Comparison of ENCODE assay signal across 8 cellular contexts in the genomic region with DNA sequence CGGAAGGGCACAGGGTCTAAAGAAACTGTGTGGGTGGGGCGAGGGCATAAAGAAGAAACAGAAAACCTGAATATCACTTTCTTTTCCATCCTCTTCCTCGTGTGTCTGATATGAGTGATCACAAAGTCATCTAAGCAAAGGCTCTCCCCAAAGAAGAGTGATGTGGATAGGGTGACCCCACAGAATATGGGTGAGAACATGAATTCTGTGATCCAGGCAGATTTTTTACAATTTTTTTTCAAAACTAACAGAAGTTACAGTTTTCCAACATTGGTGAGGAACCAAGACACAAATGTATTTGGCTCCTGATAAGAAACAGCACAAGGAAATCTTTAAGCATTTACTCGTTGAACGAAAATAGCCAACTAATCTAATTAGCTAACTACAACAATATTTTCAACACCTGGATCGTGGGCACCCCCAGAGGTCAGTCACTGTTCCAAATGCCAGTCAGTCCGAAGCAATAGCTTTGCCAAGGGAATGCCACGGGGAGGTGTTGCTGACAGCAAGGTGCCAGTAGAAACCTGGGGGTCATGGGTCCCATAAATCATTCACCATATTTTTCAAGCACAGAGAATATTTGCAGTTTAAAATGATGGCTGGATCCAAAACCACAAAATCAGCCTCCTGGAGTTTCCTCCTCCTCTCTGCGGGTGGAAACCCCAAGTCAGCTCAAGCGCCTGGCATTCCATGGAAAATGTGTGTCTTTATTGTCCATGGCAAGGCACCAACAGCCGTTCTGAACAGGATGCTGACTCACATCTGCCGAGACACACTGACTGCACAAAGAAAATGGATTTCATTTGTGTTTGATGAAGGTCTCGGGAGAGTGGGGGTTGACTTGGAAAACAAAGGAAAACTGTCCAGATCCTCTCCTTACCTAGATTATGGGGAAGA. TPM values are rescaled to one million over a fixed set of nuclear protein-coding genes. Genes with fewer than 3 reads are reported as not detected.
DNase-seq lines count a peak whose midpoint lies in the region; ATAC-seq lines count a peak whose summit lies in the region.
"Had no signal": no experiment of that assay in that cellular context is flagged by ENCODE, and none has a peak within 500 bp of the region (broad histone marks: within the 10 kb centered on the region; RNA-seq: fewer than 3 reads in every experiment).

No MANE protein-coding gene starts in this region.

- H3K4me1 ChIP-seq in mucosa of rectum (ENCODE audit: control insufficient read depth in 2 of 2, insufficient read depth in 2 of 2, low read length in 2 of 2), result peaks cover 5 to 22% of the 10 kb centered on the region in 2 donors

- ATAC-seq in HG02763 (IDR thresholded peaks at IDR 0.05; ENCODE audit: unreplicated experiment) (no peak), GM18520 (IDR thresholded peaks at IDR 0.05; ENCODE audit: unreplicated experiment) (no peak), HG03565 (IDR thresholded peaks at IDR 0.05; ENCODE audit: unreplicated experiment) (no peak)

- H3K9ac ChIP-seq in mucosa of rectum (ENCODE audit: low read depth in 1 of 2, low read length in 2 of 2), result peak overlapping the region in 1 of 2 donors; percentile 53

- peak; percentile 99 for DNase-seq in ELR (ENCODE audit: low read depth)
- DNase-seq in NCI-H69 (lab: John Stamatoyannopoulos, UW), result peak; percentile 98
- peak; percentile 99 for DNase-seq in dermis blood vessel endothelial cell
- DNase-seq: naive B cell had no signal

- no peaks in the 10 kb centered on the region for H3K9me3 ChIP-seq in mucosa of rectum (ENCODE audit: control insufficient read depth in 2 of 2, low read length in 2 of 2)

- H3K27me3 ChIP-seq in mucosa of rectum (ENCODE audit: control insufficient read depth in 2 of 2, insufficient read depth in 2 of 2, low read length in 2 of 2), result no peaks in the 10 kb centered on the region

- H3K36me3 ChIP-seq in mucosa of rectum (ENCODE audit: control insufficient read depth in 2 of 2, insufficient read depth in 2 of 2, low read length in 2 of 2), result peaks cover 40% of the 10 kb centered on the region in 2 donors

- peak overlapping the region; percentile 4 to 76 for H3K27ac ChIP-seq in mucosa of rectum (ENCODE audit: low read depth in 2 of 2, low read length in 2 of 2)

- H3K4me3 ChIP-seq in mucosa of rectum (ENCODE audit: low read length in 2 of 2), result peak overlapping the region in 1 of 2 donors; percentile 4

RNA-seq across cellular contexts. Expression of gene ANXA2, which starts 26.7 kb away (rescaled TPM):
- 3,547 and 3,999 TPM in 2 replicates for total RNA-seq in dermis blood vessel endothelial cell
